8 cellular contexts compared by ENCODE assay signal in genomic region chr17:80254396-80255241, GRCh38. TPM values are rescaled to one million over a fixed set of nuclear protein-coding genes. Genes with fewer than 3 reads are reported as not detected.
DNase-seq lines count a peak whose midpoint lies in the region; ATAC-seq and TF ChIP-seq lines count a peak whose summit lies in the region.

No MANE protein-coding gene starts in this region.

- H3K4me1 ChIP-seq in muscle layer of duodenum (ENCODE audit: control insufficient read depth in 1 of 2, insufficient read depth in 2 of 2, low read length in 2 of 2) (no peaks in the 10 kb centered on the region), aorta (ENCODE audit: control insufficient read depth in 1 of 2, insufficient read depth in 2 of 2, low read length in 2 of 2) (no peaks in the 10 kb centered on the region)

- peak; percentile 34; the same call in 1 of the 2 replicates for TF ChIP-seq RAD21 in Ishikawa (IDR thresholded peaks at IDR 0.05; ENCODE audit: low read depth)

- no peak for TF ChIP-seq CTCF in cardiac fibroblast (IDR thresholded peaks at IDR 0.05; ENCODE audit: low read depth, low read length)

- no peaks in the 10 kb centered on the region for H3K27me3 ChIP-seq in muscle layer of duodenum (ENCODE audit: low read depth, low read length)
- H3K27me3 ChIP-seq in aorta (ENCODE audit: control insufficient read depth in 1 of 2, insufficient read depth in 2 of 2, low read length in 1 of 2), result no peaks in the 10 kb centered on the region

- H3K4me3 ChIP-seq in cardiac fibroblast (replicated peaks in 1 of 2; ENCODE audit: low read depth in 2 of 2, low read length in 2 of 2) (no peak overlapping the region), muscle layer of duodenum (ENCODE audit: low read depth in 1 of 2, low read length in 2 of 2) (no peak overlapping the region), aorta (ENCODE audit: low read length in 2 of 2) (no peak overlapping the region)

- intact Hi-C loops in aorta (cut with DNase I), result loop anchor here in 1 of 2 donors (10.0 kb wide), 1 partner anchor 110 kb away; the partner anchor contains the start of gene EIF4A3

- ATAC-seq in GM18907 (IDR thresholded peaks at IDR 0.05; ENCODE audit: unreplicated experiment), result peak; percentile 55
- ATAC-seq in aorta (ENCODE audit: low FRiP score), result peak; percentile 73

- DNase-seq in AG08395 (ENCODE audit: low spot score), result peak; percentile 89
- peak; percentile 64 for DNase-seq in T1000 (lab: John Stamatoyannopoulos, UW)
- peak; percentile 79 to 92 for DNase-seq in cardiac fibroblast (ENCODE audit: low read depth in 2 of 2)
- peak in 1 of 2 donors; percentile 65 for DNase-seq in aorta
- no peak for DNase-seq in middle frontal gyrus (ENCODE audit: extremely low spot score, low spot score)

- H3K9me3 ChIP-seq in muscle layer of duodenum (ENCODE audit: control insufficient read depth in 1 of 2, low read length in 2 of 2) (no peaks in the 10 kb centered on the region), aorta (ENCODE audit: control insufficient read depth, low read length) (no peaks in the 10 kb centered on the region)

- 53 to 60% methylated on average over 13 of the region's 13 CpGs for WGBS in aorta, 2 donors

- peak; percentile 96 for TF ChIP-seq EP300 in Ishikawa (IDR thresholded peaks at IDR 0.05; ENCODE audit: borderline replicate concordance)

- H3K27ac ChIP-seq in muscle layer of duodenum (ENCODE audit: low read length) (peak overlapping the region; percentile 63), aorta (ENCODE audit: low read depth in 1 of 2, low read length in 2 of 2) (peak overlapping the region in 1 of 2 donors; percentile 94)

- peaks cover 0 to 15% of the 10 kb centered on the region in 2 donors for H3K36me3 ChIP-seq in muscle layer of duodenum (ENCODE audit: control insufficient read depth in 1 of 2, insufficient read depth in 2 of 2, low read length in 2 of 2)
- H3K36me3 ChIP-seq in aorta (ENCODE audit: control insufficient read depth in 1 of 2, insufficient read depth in 2 of 2, low read length in 1 of 2), result no peaks in the 10 kb centered on the region

TF ChIP-seq in Ishikawa, 13 proteins besides CTCF, POLR2A, EP300 and RAD21:
- TF ChIP-seq TCF12 (IDR thresholded peaks at IDR 0.05; ENCODE audit: low read depth), result peak; percentile 96
- TF ChIP-seq EGR1 (IDR thresholded peaks at IDR 0.05), result no peak
- TF ChIP-seq FOXM1 (IDR thresholded peaks at IDR 0.05; ENCODE audit: borderline replicate concordance, low read depth), result peak; percentile 85; the same call in 1 of the 2 replicates
- TF ChIP-seq CEBPB (IDR thresholded peaks at IDR 0.05), result peak; percentile 66
- TF ChIP-seq YY1 (IDR thresholded peaks at IDR 0.05; ENCODE audit: low read depth), result peak; percentile 76; the same call in 1 of the 2 replicates
- 0 out of 2 replicates have a peak, but pooled peaks have one; percentile 2 for TF ChIP-seq TAF1 (IDR thresholded peaks at IDR 0.05; ENCODE audit: low read depth)
- TF ChIP-seq ZBTB7A (IDR thresholded peaks at IDR 0.05; ENCODE audit: low read depth), result no peak
- peak; percentile 98 for TF ChIP-seq NFIC (IDR thresholded peaks at IDR 0.05)
- TF ChIP-seq MAX (IDR thresholded peaks at IDR 0.05), result peak; percentile 85
- no peak for TF ChIP-seq USF1 (IDR thresholded peaks at IDR 0.05)
- TF ChIP-seq TEAD4 (IDR thresholded peaks at IDR 0.05), result peak; percentile 99
- TF ChIP-seq REST (IDR thresholded peaks at IDR 0.05; ENCODE audit: low read depth), result no peak
- no peak for TF ChIP-seq CREB1 (IDR thresholded peaks at IDR 0.05; ENCODE audit: low read depth)

RNA-seq across cellular contexts. Expression of gene RNF213, which starts 6.0 kb away (rescaled TPM):
- 100 to 1,000 TPM; 160 to 231 TPM for total RNA-seq in aorta
- polyA plus RNA-seq in aorta, result 10 to 100 TPM; 18.7 to 49.3 TPM

RNA-seq across cellular contexts. Expression of gene SLC26A11, which starts 34.4 kb away (rescaled TPM):
- total RNA-seq in aorta, result 10 to 100 TPM; 14.3 to 34.0 TPM
- 10 to 100 TPM in 1 of 2 donors, 1 to 10 TPM in 1; 7.3 to 20.7 TPM for polyA plus RNA-seq in aorta

RNA-seq across cellular contexts. Expression of gene SGSH, which starts 34.5 kb away (rescaled TPM):
- 10 to 100 TPM; 36.0 to 61.3 TPM for total RNA-seq in aorta
- 10 to 100 TPM; 11.1 to 49.4 TPM for polyA plus RNA-seq in aorta
